ENCODE assay signal across 1 cellular context in genomic region chr20:62739067-62739466, GRCh38.
TF ChIP-seq lines count a peak whose summit lies in the region.

No MANE protein-coding gene starts in this region.

TF ChIP-seq in H1, 55 proteins besides CTCF, POLR2A, EP300 and RAD21 (continued from another document):
- TF ChIP-seq CHD7 (IDR thresholded peaks at IDR 0.05; ENCODE audit: insufficient replicate concordance, low read length): no peak
- TF ChIP-seq RNF2 (IDR thresholded peaks at IDR 0.05; ENCODE audit: borderline replicate concordance, low read depth, low read length, missing control alignments, poor library complexity, severe bottlenecking): no peak
- TF ChIP-seq HDAC6 (IDR thresholded peaks at IDR 0.05; ENCODE audit: low read depth, low read length): no peak
- no peak for TF ChIP-seq YY1 (IDR thresholded peaks at IDR 0.05; ENCODE audit: low read depth, low read length)
- TF ChIP-seq JUND (IDR thresholded peaks at IDR 0.05; ENCODE audit: low read length): no peak
- no peak for TF ChIP-seq POU5F1 (IDR thresholded peaks at IDR 0.05; ENCODE audit: low read depth, low read length)
- TF ChIP-seq GABPA (IDR thresholded peaks at IDR 0.05; ENCODE audit: borderline replicate concordance, insufficient read depth, low read length): no peak
- TF ChIP-seq SP4 (IDR thresholded peaks at IDR 0.05; ENCODE audit: low read length): no peak
- TF ChIP-seq CBX8 (IDR thresholded peaks at IDR 0.05; ENCODE audit: borderline replicate concordance, low read depth, low read length): no peak
- no peak for TF ChIP-seq CBX5 (IDR thresholded peaks at IDR 0.05; ENCODE audit: low read depth, low read length)
- TF ChIP-seq PHF8 (conservative IDR thresholded peaks at IDR 0.05; ENCODE audit: low read depth, low read length): no peak
- no peak for TF ChIP-seq FOSL1 (IDR thresholded peaks at IDR 0.05; ENCODE audit: insufficient read depth, low read depth, low read length)
- TF ChIP-seq SUZ12 (IDR thresholded peaks at IDR 0.05; ENCODE audit: low read length): no peak
